In the genomic region with DNA sequence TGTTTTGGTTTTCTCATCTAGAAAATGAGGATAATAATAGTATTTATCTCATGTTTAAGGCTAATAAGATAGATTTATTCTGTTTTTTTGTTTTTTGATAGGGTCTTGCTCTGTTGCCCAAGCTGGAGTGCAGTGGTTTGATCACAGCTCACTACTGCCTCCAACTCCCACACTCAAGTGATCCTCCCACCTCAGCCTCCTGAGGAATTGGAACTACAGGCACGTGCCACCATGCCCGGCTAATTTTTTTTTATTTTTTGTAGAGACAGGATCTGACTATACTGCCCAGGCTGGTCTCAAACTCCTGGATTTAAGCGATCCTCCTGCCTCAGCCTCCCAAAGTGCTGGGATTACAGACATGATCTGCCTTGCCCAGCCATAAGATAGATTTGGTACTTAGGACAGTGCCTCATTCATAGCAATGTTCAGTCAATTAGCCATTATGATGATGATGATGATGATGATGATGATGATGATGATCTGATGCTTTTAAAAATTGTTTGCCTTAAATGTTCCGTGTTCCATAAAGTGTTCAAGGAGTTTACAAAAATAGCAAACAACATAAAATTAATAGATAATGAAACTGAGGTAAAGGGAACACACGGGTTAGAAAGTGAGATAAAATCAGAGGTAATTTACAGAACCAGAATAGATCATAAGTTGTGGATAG, we compare ENCODE assay signal across 30 cellular contexts. TPM values are rescaled to one million over a fixed set of nuclear protein-coding genes. Genes with fewer than 3 reads are reported as not detected.
"Had no signal": no experiment of that assay in that cellular context is flagged by ENCODE, and none has a peak within 500 bp of the region (broad histone marks: within the 10 kb centered on the region; RNA-seq: fewer than 3 reads in every experiment).

No MANE protein-coding gene starts in this region.

- H3K27me3 ChIP-seq: ovary, thyroid gland had no signal

- H3K79me2 ChIP-seq: parathyroid adenoma had no signal

- H2AFZ ChIP-seq: neural progenitor cell, parathyroid adenoma had no signal

- H3K4me1 ChIP-seq: parathyroid adenoma had no signal

- H3K4me2 ChIP-seq: neural progenitor cell, smooth muscle cell had no signal

- H3K27ac ChIP-seq: neural progenitor cell, parathyroid adenoma, skin epidermis, spleen, suprapubic skin, thoracic aorta, thyroid gland, upper lobe of left lung, vagina had no signal

- H3K9ac ChIP-seq: neural progenitor cell, parathyroid adenoma had no signal

- ATAC-seq: naive thymus-derived CD4-positive, alpha-beta T cell; natural killer cell; psoas muscle; right cardiac atrium; stimulated activated memory B cell treated with anti-CD40 and anti-IgM and Interleukin-4, amounts not matched to agents 10 μg/mL and 1 μg/mL and 100 μg/mL, for 72 hours; stimulated activated naive CD8-positive, alpha-beta T cell treated with anti-CD3 and anti-CD28 coated beads, Interleukin-15, amount 100 ng/mL, for 72 hours; stimulated activated naive CD8-positive, alpha-beta T cell treated with anti-CD3 and anti-CD28 coated beads, Interleukin-15, Interleukin-2, amounts not matched to agents 100 U/mL and 50 U/mL, for 24 hours had no signal

- H3K36me3 ChIP-seq: neural progenitor cell, ovary, spleen, suprapubic skin, thoracic aorta, thyroid gland, tibial nerve, upper lobe of left lung, vagina had no signal

- H3K9me3 ChIP-seq: ovary, psoas muscle, spleen, suprapubic skin, thoracic aorta, thyroid gland, tibial nerve, upper lobe of left lung, vagina had no signal

- DNase-seq: naive thymus-derived CD4-positive, alpha-beta T cell; natural killer cell; occipital lobe; posterior cingulate gyrus; psoas muscle; right cardiac atrium; spleen; stimulated activated CD4-positive, alpha-beta T cell treated with anti-CD3 and anti-CD28 coated beads, Interleukin-12 subunit alpha, Interleukin-12 subunit beta, amount 100 ng/mL, for 4 hours; stimulated activated CD4-positive, alpha-beta T cell treated with anti-CD3 and anti-CD28 coated beads, Interleukin-1b, Interleukin-23, amount 100 ng/mL, for 48 hours; stimulated activated CD4-positive, alpha-beta T cell treated with anti-CD3 and anti-CD28 coated beads, Interleukin-4, amount 100 ng/mL, for 1 hour; stimulated activated CD4-positive, alpha-beta T cell treated with anti-CD3 and anti-CD28 coated beads, Interleukin-4, amount 100 ng/mL, for 4 hours; stimulated activated CD8-positive, alpha-beta memory T cell treated with anti-CD3 and anti-CD28 coated beads, Interleukin-4, amount 100 ng/mL, for 48 hours; stimulated activated naive CD4-positive, alpha-beta T cell; stimulated activated naive CD8-positive, alpha-beta T cell treated with anti-CD3 and anti-CD28 coated beads, Interleukin-15, amount 100 ng/mL, for 72 hours; stimulated activated naive CD8-positive, alpha-beta T cell treated with anti-CD3 and anti-CD28 coated beads, Interleukin-15, Interleukin-2, amounts not matched to agents 100 U/mL and 50 U/mL, for 24 hours; substantia nigra; thyroid gland; trophoblast cell; upper lobe of left lung had no signal

- H3K4me3 ChIP-seq: neural progenitor cell, ovary, psoas muscle, skin epidermis, smooth muscle cell, spleen, suprapubic skin, thoracic aorta, thyroid gland, tibial nerve, upper lobe of left lung, vagina had no signal

RNA-seq across cellular contexts. Expression of a gene that starts 4.6 kb away (rescaled TPM):
- total RNA-seq: natural killer cell, osteoblast had no signal
- polyA plus RNA-seq: naive thymus-derived CD4-positive, alpha-beta T cell; smooth muscle cell had no signal
